1 cellular context compared by ENCODE assay signal in genomic region chr1:175132456-175132855, GRCh38.
TF ChIP-seq lines count a peak whose summit lies in the region.

No MANE protein-coding gene starts in this region.

TF ChIP-seq in GM23338, 12 proteins besides CTCF, POLR2A, EP300 and RAD21 (continued from another document):
- TF ChIP-seq ZNF462 (CRISPR knock-in tag; IDR thresholded peaks at IDR 0.05) (no peak), EZH2phosphoT487 (IDR thresholded peaks at IDR 0.05; ENCODE audit: unreplicated experiment) (no peak), ZNF114 (CRISPR knock-in tag; IDR thresholded peaks at IDR 0.05) (no peak)
